In genomic region chr17:17876959-17877547, GRCh38 we compare ENCODE assay signal across 13 cellular contexts.
DNase-seq lines count a peak whose midpoint lies in the region; ATAC-seq and TF ChIP-seq lines count a peak whose summit lies in the region.
"Had no signal": no experiment of that assay in that cellular context is flagged by ENCODE, and none has a peak within 500 bp of the region (broad histone marks: within the 10 kb centered on the region; RNA-seq: fewer than 3 reads in every experiment).

No MANE protein-coding gene starts in this region.

- no peak for TF ChIP-seq CTCF in cardiac fibroblast (IDR thresholded peaks at IDR 0.05; ENCODE audit: low read depth, low read length)

- H3K4me3 ChIP-seq in cardiac fibroblast (replicated peaks in 1 of 2; ENCODE audit: low read depth in 2 of 2, low read length in 2 of 2) = no peak overlapping the region
- H3K4me3 ChIP-seq in iPS-20b (ENCODE audit: low read length) = no peak overlapping the region

- H3K36me3 ChIP-seq in iPS-20b (ENCODE audit: insufficient read depth, low read depth, low read length) = no peaks in the 10 kb centered on the region

- peak; percentile 62 for DNase-seq in EH (ENCODE audit: low read depth)
- DNase-seq in cardiac fibroblast (ENCODE audit: low read depth in 2 of 2) = peak; percentile 36 to 83
- peak; percentile 34 for DNase-seq in retina
- no peak for DNase-seq in GOT3 (lab: John Stamatoyannopoulos, UW)
- no peak for DNase-seq in SIG-M5 treated with dmso at 0.1 percent for 504 hours (lab: John Stamatoyannopoulos, UW; ENCODE audit: unreplicated experiment)
- DNase-seq in germinal center (ENCODE audit: low spot score) = no peak
- DNase-seq: activated T-cell treated with anti-CD3 and anti-CD28 coated beads for 4 hours; CD4-positive, CD25-positive, alpha-beta regulatory T cell; NCI-H2171; SW 1271 had no signal

- H3K9me3 ChIP-seq in iPS-20b (ENCODE audit: insufficient read depth, low read depth, low read length) = no peaks in the 10 kb centered on the region
- H3K9me3 ChIP-seq: neutrophil had no signal

- peak overlapping the region; percentile 4; the same call in 1 of the 2 replicates for H3K9ac ChIP-seq in iPS-20b (ENCODE audit: low read depth, low read length)

- ATAC-seq in activated CD4-positive, CD25-positive, alpha-beta regulatory T cell treated with anti-CD3 and anti-CD28 coated beads, Interleukin-2, amount 50 U/mL, for 24 hours = no peak

- H3K4me1 ChIP-seq in iPS-20b (ENCODE audit: insufficient read depth, low read length) = peaks cover 15% of the 10 kb centered on the region; the same call in 1 of the 2 replicates

- no peaks in the 10 kb centered on the region for H3K27me3 ChIP-seq in iPS-20b (ENCODE audit: insufficient read depth, low read length)
- H3K27me3 ChIP-seq: neutrophil had no signal

- H3K27ac ChIP-seq in iPS-20b (ENCODE audit: low read length) = no peak overlapping the region
- H3K27ac ChIP-seq: neutrophil had no signal

Comparison
In these comparisons a context has a peak if more than half of its experiments do, and no peak if none do; other contexts are left out.
1. DNase-seq: peak in EH (single experiment), cardiac fibroblast (2 of 2) and retina (single experiment); none in GOT3 (single experiment), SIG-M5 treated with dmso at 0.1 percent for 504 hours (single experiment) and germinal center (single experiment).